8 cellular contexts compared by ENCODE assay signal in the genomic region with DNA sequence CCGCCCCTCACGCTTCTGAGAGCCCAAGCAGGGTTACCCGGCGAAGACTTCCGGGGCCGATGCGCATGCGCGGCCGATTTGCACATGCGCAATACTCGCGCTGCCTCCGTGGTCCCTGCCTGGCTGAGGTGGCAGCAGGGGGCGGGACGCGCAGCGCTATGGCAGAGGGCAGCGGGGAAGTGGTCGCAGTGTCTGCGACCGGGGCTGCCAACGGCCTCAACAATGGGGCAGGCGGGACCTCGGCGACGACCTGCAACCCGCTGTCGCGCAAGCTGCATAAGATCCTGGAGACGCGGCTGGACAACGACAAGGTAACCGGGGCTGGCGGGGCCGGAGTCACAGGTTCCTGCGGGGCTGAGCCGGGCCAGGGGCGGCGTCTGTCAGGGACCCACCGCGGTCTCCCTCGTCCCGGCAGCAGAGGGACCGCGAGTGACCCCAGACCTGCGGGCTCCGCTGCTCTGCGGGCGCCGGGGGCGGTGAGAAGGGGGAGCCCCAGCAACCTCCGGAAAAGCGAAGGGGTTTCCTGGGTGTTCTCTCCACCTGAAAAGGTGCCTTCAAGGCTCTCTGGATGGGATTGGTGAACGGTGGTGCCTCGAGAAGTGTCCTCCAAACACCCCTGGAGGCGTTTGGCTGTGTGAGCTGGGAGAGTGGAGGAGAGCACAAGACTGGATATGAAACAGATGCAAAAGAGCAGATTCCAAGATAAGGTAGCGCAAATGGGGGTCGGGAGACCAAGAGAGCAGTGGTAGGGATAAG. TPM values are rescaled to one million over a fixed set of nuclear protein-coding genes. Genes with fewer than 3 reads are reported as not detected.
DNase-seq lines count a peak whose midpoint lies in the region; ATAC-seq, FAIRE-seq and TF ChIP-seq lines count a peak whose summit lies in the region.

Gene COG6, plus strand, starts transcription at position 94 of the 756 bp plus-strand sequence. Its CDS starts 65 bp downstream, at position 159.

- peak; percentile 33; the same call in 1 of the 2 replicates for TF ChIP-seq POLR2A in GM12891 (IDR thresholded peaks at IDR 0.05; ENCODE audit: low read depth, low read length)

- H3K9me3 ChIP-seq in adipocyte (ENCODE audit: control insufficient read depth, low read length): no peaks in the 10 kb centered on the region
- H3K9me3 ChIP-seq in heart right ventricle: no peaks in the 10 kb centered on the region

- H3K9ac ChIP-seq in adipocyte (ENCODE audit: low read length): peak within 1 kb of the TSS; percentile 87

- 0% methylated on average over 58 to 59 of the region's 59 CpGs for WGBS in heart right ventricle, 2 donors

- FAIRE-seq in GM12891 (lab: Jason Lieb, UNC): peak; percentile 100

- H3K27me3 Mint-ChIP-seq in type B pancreatic cell: no peaks in the 10 kb centered on the region

- H3K4me3 ChIP-seq in adipocyte (ENCODE audit: low read length) (peak within 1 kb of the TSS; percentile 87), heart right ventricle (peak within 1 kb of the TSS; percentile 72 to 96 (median 88))

- H3K27ac ChIP-seq in heart right ventricle: peak within 1 kb of the TSS in 9 of 10 donors; percentile 62 to 86 (median 78)

- peaks cover 17% of the 10 kb centered on the region for H3K4me1 Mint-ChIP-seq in type B pancreatic cell (ENCODE audit: unreplicated experiment)

- peaks cover 4% of the 10 kb centered on the region for H3K9me3 Mint-ChIP-seq in type B pancreatic cell

- ATAC-seq in HG02759 (IDR thresholded peaks at IDR 0.05; ENCODE audit: unreplicated experiment): peak; percentile 95
- ATAC-seq in heart right ventricle: peak; percentile 97 to 99 (median 98)

- TF ChIP-seq CTCF in heart right ventricle (IDR thresholded peaks at IDR 0.05): peak in 4 of 9 donors; percentile 17 to 51 (median 28)
- TF ChIP-seq CTCF in type B pancreatic cell (conservative IDR thresholded peaks at IDR 0.05): peak; percentile 20

- H3K27me3 ChIP-seq in adipocyte (replicated peaks; ENCODE audit: control insufficient read depth, insufficient read depth, low read length) (no peaks in the 10 kb centered on the region), heart right ventricle (no peaks in the 10 kb centered on the region)

- DNase-seq in GM12891 (ENCODE audit: insufficient read length, low spot score): peak; percentile 72
- DNase-seq in NCI-H128 (lab: John Stamatoyannopoulos, UW; ENCODE audit: unreplicated experiment): peak; percentile 87
- DNase-seq in T follicular helper cell (ENCODE audit: low read depth): peak; percentile 91
- DNase-seq in adipocyte (ENCODE audit: low read depth): peak; percentile 93
- peak; percentile 89 to 95 for DNase-seq in heart right ventricle
- peak; percentile 88 to 98 (median 93) for DNase-seq in posterior cingulate gyrus
- DNase-seq in type B pancreatic cell (ENCODE audit: extremely low spot score, unreplicated experiment): peak; percentile 95

- peak within 1 kb of the TSS; percentile 97 for H3K4me3 Mint-ChIP-seq in type B pancreatic cell

- H3K4me1 ChIP-seq in adipocyte (ENCODE audit: control insufficient read depth, insufficient read depth, low read length): peaks cover 10% of the 10 kb centered on the region
- peaks cover 0 to 22% (median 14%) of the 10 kb centered on the region in 9 donors for H3K4me1 ChIP-seq in heart right ventricle

- H3K36me3 ChIP-seq in adipocyte (ENCODE audit: control insufficient read depth, insufficient read depth, low read length, severe bottlenecking): peaks cover 13% of the 10 kb centered on the region
- peaks cover 0 to 18% (median 6%) of the 10 kb centered on the region in 9 donors for H3K36me3 ChIP-seq in heart right ventricle

- intact Hi-C loops in heart right ventricle (cut with DNase I) (no loop called here), posterior cingulate gyrus (cut with DNase I) (loop anchor here (5.0 kb wide), 1 partner anchor 618 kb away; the partner anchor contains the start of genes NHLRC3 and PROSER1)

- H3K36me3 Mint-ChIP-seq in type B pancreatic cell: no peaks in the 10 kb centered on the region

- H3K27ac Mint-ChIP-seq in type B pancreatic cell: peak within 1 kb of the TSS; percentile 81

TF ChIP-seq in GM12891, 5 proteins besides CTCF, POLR2A, EP300 and RAD21:
- TF ChIP-seq TAF1 (IDR thresholded peaks at IDR 0.05; ENCODE audit: low read depth, low read length): 0 out of 2 replicates have a peak, but pooled peaks have one; percentile 18
- peak; percentile 34; the same call in 1 of the 2 replicates for TF ChIP-seq POLR2AphosphoS5 (IDR thresholded peaks at IDR 0.05; ENCODE audit: low read depth, low read length)
- no peak for TF ChIP-seq PAX5 (IDR thresholded peaks at IDR 0.05; ENCODE audit: insufficient read depth, low read length, severe bottlenecking)
- 0 out of 2 replicates have a peak, but pooled peaks have one; percentile 49 for TF ChIP-seq POU2F2 (IDR thresholded peaks at IDR 0.05; ENCODE audit: low read depth, low read length)
- 0 out of 2 replicates have a peak, but pooled peaks have one; percentile 4 for TF ChIP-seq SPI1 (IDR thresholded peaks at IDR 0.05; ENCODE audit: low read depth, low read length)

RNA-seq across cellular contexts. Expression of gene COG6, which starts in this region (rescaled TPM):
- polyA plus RNA-seq in GM12891 (2012; ENCODE audit: low read depth, missing spikeins): 7.0 TPM
- 10 to 100 TPM; 24.1 to 48.3 (median 30.3) TPM for total RNA-seq in heart right ventricle
- 1 to 10 TPM; 7.0 to 7.2 TPM for polyA plus RNA-seq in heart right ventricle
- 40.0 and 47.3 TPM in 2 replicates for total RNA-seq in type B pancreatic cell (ENCODE audit: low replicate concordance)

Comparison
In these comparisons a context has a peak if more than half of its experiments do, and no peak if none do; other contexts are left out.
1. Peak in every context shown above with its lines: DNase-seq, ATAC-seq, H3K4me3 ChIP-seq and H3K27ac ChIP-seq.